26 cellular contexts compared by ENCODE assay signal in genomic region chr2:5841126-5841525, GRCh38.
"Had no signal": no experiment of that assay in that cellular context is flagged by ENCODE, and none has a peak within 500 bp of the region (broad histone marks: within the 10 kb centered on the region; RNA-seq: fewer than 3 reads in every experiment).

No MANE protein-coding gene starts in this region.

- H3K27ac ChIP-seq: pancreas, psoas muscle, right lobe of liver, sigmoid colon, stomach, thoracic aorta, thyroid gland, tibial nerve, upper lobe of left lung, vagina had no signal

- H3K4me1 ChIP-seq: pancreas, psoas muscle, right lobe of liver, sigmoid colon, stomach, thyroid gland, tibial nerve, upper lobe of left lung, vagina had no signal

- DNase-seq: naive thymus-derived CD4-positive, alpha-beta T cell; natural killer cell; occipital lobe; pancreas; psoas muscle; right cardiac atrium; right lobe of liver; sigmoid colon; small intestine; stimulated activated CD4-positive, alpha-beta T cell treated with anti-CD3 and anti-CD28 coated beads, Interleukin-15, amount 100 ng/mL, for 24 hours; stimulated activated CD4-positive, alpha-beta T cell treated with anti-CD3 and anti-CD28 coated beads, Interleukin-2, amount 100 ng/mL, for 24 hours; stimulated activated CD4-positive, alpha-beta T cell treated with anti-CD3 and anti-CD28 coated beads, Interleukin-2, amount 100 ng/mL, for 48 hours; stimulated activated CD4-positive, alpha-beta T cell treated with anti-CD3 and anti-CD28 coated beads, Interleukin-4, amount 100 ng/mL, for 24 hours; stimulated activated naive B cell treated with anti-CD40 and anti-IgM and Interleukin-4, amounts not matched to agents 10 μg/mL and 1 μg/mL and 100 μg/mL, for 72 hours; stimulated activated naive CD4-positive, alpha-beta T cell treated with Interleukin-2 at 50 U/mL for 16 hours; stomach; thyroid gland; trophoblast cell; upper lobe of left lung had no signal

- H3K27me3 Mint-ChIP-seq: stimulated activated naive B cell treated with anti-CD40 and anti-IgM and Interleukin-4, amounts not matched to agents 10 μg/mL and 1 μg/mL and 100 μg/mL, for 72 hours; stimulated activated naive CD8-positive, alpha-beta T cell treated with anti-CD3 and anti-CD28 coated beads, Interleukin-15, Interleukin-2, amounts not matched to agents 100 ng/mL and 50 ng/mL, for 24 hours had no signal

- H3K36me3 Mint-ChIP-seq: naive thymus-derived CD4-positive, alpha-beta T cell; natural killer cell; stimulated activated effector memory CD8-positive, alpha-beta T cell treated with anti-CD3 and anti-CD28 coated beads, Interleukin-12 subunit alpha, Interleukin-12 subunit beta, amount 100 ng/mL, for 72 hours; stimulated activated naive B cell treated with anti-CD40 and anti-IgM and Interleukin-4, amounts not matched to agents 10 μg/mL and 1 μg/mL and 100 μg/mL, for 72 hours had no signal

- H3K4me3 Mint-ChIP-seq: naive thymus-derived CD4-positive, alpha-beta T cell; natural killer cell; nephron; stimulated activated effector memory CD8-positive, alpha-beta T cell treated with anti-CD3 and anti-CD28 coated beads, Interleukin-12 subunit alpha, Interleukin-12 subunit beta, amount 100 ng/mL, for 72 hours; stimulated activated naive B cell treated with anti-CD40 and anti-IgM and Interleukin-4, amounts not matched to agents 10 μg/mL and 1 μg/mL and 100 μg/mL, for 72 hours; stimulated activated naive CD8-positive, alpha-beta T cell treated with anti-CD3 and anti-CD28 coated beads, Interleukin-15, Interleukin-2, amounts not matched to agents 100 ng/mL and 50 ng/mL, for 24 hours had no signal

- H3K9me3 Mint-ChIP-seq: nephron; stimulated activated naive CD8-positive, alpha-beta T cell treated with anti-CD3 and anti-CD28 coated beads, Interleukin-15, Interleukin-2, amounts not matched to agents 100 ng/mL and 50 ng/mL, for 24 hours had no signal

- H3K36me3 ChIP-seq: pancreas, right lobe of liver, sigmoid colon, stomach, thoracic aorta, thyroid gland, tibial nerve, upper lobe of left lung, vagina had no signal

- H3K4me3 ChIP-seq: pancreas, psoas muscle, right lobe of liver, sigmoid colon, stomach, thoracic aorta, thyroid gland, tibial nerve, upper lobe of left lung, vagina had no signal

- H3K27me3 ChIP-seq: pancreas, right lobe of liver, sigmoid colon, stomach, thyroid gland, tibial nerve, upper lobe of left lung, vagina had no signal

- H3K4me1 Mint-ChIP-seq: naive thymus-derived CD4-positive, alpha-beta T cell; natural killer cell; nephron; stimulated activated effector memory CD8-positive, alpha-beta T cell treated with anti-CD3 and anti-CD28 coated beads, Interleukin-12 subunit alpha, Interleukin-12 subunit beta, amount 100 ng/mL, for 72 hours; stimulated activated naive B cell treated with anti-CD40 and anti-IgM and Interleukin-4, amounts not matched to agents 10 μg/mL and 1 μg/mL and 100 μg/mL, for 72 hours had no signal

- H3K27ac Mint-ChIP-seq: naive thymus-derived CD4-positive, alpha-beta T cell; natural killer cell; nephron; progenitor cell of endocrine pancreas; stimulated activated effector memory CD8-positive, alpha-beta T cell treated with anti-CD3 and anti-CD28 coated beads, Interleukin-12 subunit alpha, Interleukin-12 subunit beta, amount 100 ng/mL, for 72 hours; stimulated activated naive B cell treated with anti-CD40 and anti-IgM and Interleukin-4, amounts not matched to agents 10 μg/mL and 1 μg/mL and 100 μg/mL, for 72 hours; stimulated activated naive CD8-positive, alpha-beta T cell treated with anti-CD3 and anti-CD28 coated beads, Interleukin-15, Interleukin-2, amounts not matched to agents 100 ng/mL and 50 ng/mL, for 24 hours had no signal

- ATAC-seq: naive thymus-derived CD4-positive, alpha-beta T cell; natural killer cell; pancreas; psoas muscle; right cardiac atrium; right lobe of liver; stimulated activated effector memory CD8-positive, alpha-beta T cell treated with anti-CD3 and anti-CD28 coated beads, Interleukin-12 subunit alpha, Interleukin-12 subunit beta, amount 100 ng/mL, for 72 hours; stimulated activated naive B cell treated with anti-CD40 and anti-IgM and Interleukin-4, amounts not matched to agents 10 μg/mL and 1 μg/mL and 100 μg/mL, for 72 hours had no signal

- H3K9me3 ChIP-seq: pancreas, psoas muscle, right lobe of liver, sigmoid colon, stomach, thoracic aorta, thyroid gland, tibial nerve, upper lobe of left lung, vagina had no signal
